Comparison of ENCODE assay signal across 9 cellular contexts in the genomic region with DNA sequence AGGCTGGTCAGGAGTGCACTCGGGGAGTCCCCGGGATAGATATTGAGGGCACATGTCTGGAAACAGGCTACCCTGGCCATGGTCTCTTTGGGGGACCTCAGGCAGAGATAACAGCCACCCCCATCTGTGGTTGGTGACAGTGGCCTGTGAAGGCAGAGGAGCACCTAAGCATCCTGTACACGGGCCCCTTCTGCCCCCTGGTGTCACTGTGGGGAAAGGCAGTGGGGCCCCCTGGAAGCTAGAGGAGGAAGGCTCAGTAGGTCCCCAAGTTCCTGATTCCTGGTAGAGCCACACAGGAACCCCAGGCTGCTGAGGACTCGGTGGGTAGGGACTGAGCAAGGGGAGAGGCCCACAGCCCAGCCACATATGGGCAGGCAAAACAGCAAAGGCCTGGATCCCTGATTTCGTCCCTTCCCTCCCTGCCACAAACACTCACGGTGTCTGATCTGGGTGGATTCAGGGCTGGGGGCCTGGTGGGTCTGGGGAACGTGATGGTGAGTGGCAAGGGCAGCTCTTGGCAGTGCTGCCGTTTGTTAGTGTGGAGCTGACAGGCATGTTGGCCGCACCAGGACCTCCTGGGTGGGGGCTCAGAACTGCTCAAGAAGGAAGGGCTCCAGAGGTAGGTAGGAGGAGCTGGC. TPM values are rescaled to one million over a fixed set of nuclear protein-coding genes. Genes with fewer than 3 reads are reported as not detected.
DNase-seq lines count a peak whose midpoint lies in the region; TF ChIP-seq lines count a peak whose summit lies in the region.
"Had no signal": no experiment of that assay in that cellular context is flagged by ENCODE, and none has a peak within 500 bp of the region (broad histone marks: within the 10 kb centered on the region; RNA-seq: fewer than 3 reads in every experiment).

No MANE protein-coding gene starts in this region.

- no peak for TF ChIP-seq POLR2A in NB4 (IDR thresholded peaks at IDR 0.05; ENCODE audit: extremely low read depth, insufficient read length)
- no peak for TF ChIP-seq POLR2A in esophagus squamous epithelium (IDR thresholded peaks at IDR 0.05)
- TF ChIP-seq POLR2A in uterus (IDR thresholded peaks at IDR 0.05), result no peak

- H3K27me3 ChIP-seq in esophagus squamous epithelium (no peaks in the 10 kb centered on the region), uterus (no peaks in the 10 kb centered on the region)

- TF ChIP-seq CTCF in NB4 (IDR thresholded peaks at IDR 0.05; ENCODE audit: low read depth, low read length) (peak; percentile 77), esophagus squamous epithelium (IDR thresholded peaks at IDR 0.05) (peak; percentile 51 to 79 (median 61)), uterus (IDR thresholded peaks at IDR 0.05) (peak; percentile 14 to 46 (median 39))

- H3K4me3 ChIP-seq in NB4 (ENCODE audit: low read depth, low read length), result no peak overlapping the region
- no peak overlapping the region for H3K4me3 ChIP-seq in esophagus squamous epithelium
- no peak overlapping the region for H3K4me3 ChIP-seq in uterus

- H3K4me1 ChIP-seq in esophagus squamous epithelium (no peaks in the 10 kb centered on the region), uterus (no peaks in the 10 kb centered on the region)

- DNase-seq in SIG-M5 treated with dmso at 0.1 percent for 504 hours (lab: John Stamatoyannopoulos, UW; ENCODE audit: unreplicated experiment), result peak; percentile 23
- DNase-seq in SIG-M5 (lab: John Stamatoyannopoulos, UW), result no peak
- DNase-seq in NB4 (ENCODE audit: low read depth), result peak; percentile 52
- DNase-seq in activated CD8-positive, alpha-beta memory T cell treated with anti-CD3 and anti-CD28 coated beads for 4 hours (ENCODE audit: low read depth in 2 of 2), result peak; percentile 29 to 41
- no peak for DNase-seq in esophagus squamous epithelium (lab: John Stamatoyannopoulos, UW)
- DNase-seq in non-pigmented ciliary epithelial cell (ENCODE audit: low read depth), result peak; percentile 4
- no peak for DNase-seq in uterus
- no peak for DNase-seq in GOT3 (lab: John Stamatoyannopoulos, UW)

- WGBS in esophagus squamous epithelium, 2 donors, result 58 to 73% methylated on average over 5 of the region's 9 CpGs

- no peaks in the 10 kb centered on the region for H3K9me3 ChIP-seq in esophagus squamous epithelium
- H3K9me3 ChIP-seq in uterus, result no peaks in the 10 kb centered on the region

- H3K27ac ChIP-seq in esophagus squamous epithelium (no peak overlapping the region), uterus (no peak overlapping the region)

- intact Hi-C loops in esophagus squamous epithelium (cut with DNase I), result no loop called here
- intact Hi-C loops in uterus (cut with DNase I; ENCODE audit: low total_unique reads), result no loop called here

- H3K36me3 ChIP-seq in esophagus squamous epithelium (peaks cover 9 to 99% (median 37%) of the 10 kb centered on the region in 3 donors), uterus (no peaks in the 10 kb centered on the region)

RNA-seq across cellular contexts. Expression of a gene that starts 14.1 kb away (rescaled TPM):
- total RNA-seq in esophagus squamous epithelium, result 10 to 100 TPM in 1 of 4 donors, 1 to 10 TPM in 3; 1.7 to 12.0 (median 4.4) TPM
- total RNA-seq in uterus, result 1 to 10 TPM in 1 of 4 donors, under 1 TPM in 2, not detected in 1; 0.48 to 8.7 (median 0.76) TPM
- total RNA-seq: glomerular endothelial cell had no signal

RNA-seq across cellular contexts. Expression of a gene that starts 42.8 kb away (rescaled TPM):
- not detected for total RNA-seq in esophagus squamous epithelium
- total RNA-seq in uterus, result under 1 TPM in 1 of 4 donors, not detected in 3; 0.14 TPM
- total RNA-seq: glomerular endothelial cell had no signal

Comparison
In these comparisons a context has a peak if more than half of its experiments do, and no peak if none do; other contexts are left out.
1. DNase-seq: peak in SIG-M5 treated with dmso at 0.1 percent for 504 hours (single experiment), NB4 (single experiment), activated CD8-positive, alpha-beta memory T cell treated with anti-CD3 and anti-CD28 coated beads for 4 hours (2 of 2) and non-pigmented ciliary epithelial cell (single experiment); none in SIG-M5 (single experiment), esophagus squamous epithelium (single experiment), uterus (0 of 2) and GOT3 (single experiment).
2. Peak in every context shown above with its lines, with median percentiles within 50 percentile points of each other: CTCF ChIP-seq.